Comparison of ENCODE assay signal across 1 cellular context in the genomic region with DNA sequence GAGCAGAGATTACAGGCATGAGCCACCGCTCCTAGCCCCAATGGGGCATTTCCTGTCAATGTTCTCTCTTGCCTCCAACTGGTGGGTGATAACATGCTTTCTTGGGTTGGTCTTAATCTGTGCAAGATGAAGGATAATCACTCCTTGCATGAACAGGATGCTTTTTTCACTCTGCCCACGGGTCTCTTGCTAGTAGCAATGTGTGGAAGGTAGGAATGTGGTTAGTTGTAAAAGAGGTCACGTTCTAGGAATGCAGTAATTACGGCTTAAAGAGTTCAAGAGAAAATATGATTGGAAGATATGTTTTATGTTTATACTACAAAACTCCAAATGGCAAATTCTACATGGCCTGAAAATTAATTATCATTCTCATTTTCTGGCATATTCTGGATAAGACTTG.
TF ChIP-seq lines count a peak whose summit lies in the region.

No MANE protein-coding gene starts in this region.

TF ChIP-seq in IMR-90, 13 proteins besides CTCF, POLR2A, EP300 and RAD21:
- TF ChIP-seq, protein P1, sequence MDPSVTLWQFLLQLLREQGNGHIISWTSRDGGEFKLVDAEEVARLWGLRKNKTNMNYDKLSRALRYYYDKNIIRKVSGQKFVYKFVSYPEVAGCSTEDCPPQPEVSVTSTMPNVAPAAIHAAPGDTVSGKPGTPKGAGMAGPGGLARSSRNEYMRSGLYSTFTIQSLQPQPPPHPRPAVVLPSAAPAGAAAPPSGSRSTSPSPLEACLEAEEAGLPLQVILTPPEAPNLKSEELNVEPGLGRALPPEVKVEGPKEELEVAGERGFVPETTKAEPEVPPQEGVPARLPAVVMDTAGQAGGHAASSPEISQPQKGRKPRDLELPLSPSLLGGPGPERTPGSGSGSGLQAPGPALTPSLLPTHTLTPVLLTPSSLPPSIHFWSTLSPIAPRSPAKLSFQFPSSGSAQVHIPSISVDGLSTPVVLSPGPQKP (IDR thresholded peaks at IDR 0.05; ENCODE audit: borderline replicate concordance, low read depth, low read length), result no peak
- TF ChIP-seq MXI1 (IDR thresholded peaks at IDR 0.05; ENCODE audit: borderline replicate concordance, low read depth, low read length), result no peak
TF ChIP-seq in IMR-90: peak in this region for 0.
